9 cellular contexts compared by ENCODE assay signal in genomic region chr2:98935111-98935770, GRCh38. TPM values are rescaled to one million over a fixed set of nuclear protein-coding genes. Genes with fewer than 3 reads are reported as not detected.
DNase-seq lines count a peak whose midpoint lies in the region; ATAC-seq and TF ChIP-seq lines count a peak whose summit lies in the region.
"Had no signal": no experiment of that assay in that cellular context is flagged by ENCODE, and none has a peak within 500 bp of the region (broad histone marks: within the 10 kb centered on the region; RNA-seq: fewer than 3 reads in every experiment).

No MANE protein-coding gene starts in this region.

- H3K27ac ChIP-seq in angular gyrus (ENCODE audit: low read depth, low read length) (peak overlapping the region; percentile 59), lower lobe of right lung (no peak overlapping the region)

- H3K27me3 Mint-ChIP-seq in activated T-cell treated with anti-CD3 and anti-CD28 coated beads, Interleukin-2, amount 50 U/mL, for 72 hours (ENCODE audit: low read depth), result peaks cover 73% of the 10 kb centered on the region
- peaks cover 78% of the 10 kb centered on the region for H3K27me3 Mint-ChIP-seq in type B pancreatic cell

- no peaks in the 10 kb centered on the region for H3K9me3 Mint-ChIP-seq in activated T-cell treated with anti-CD3 and anti-CD28 coated beads, Interleukin-2, amount 50 U/mL, for 72 hours
- no peaks in the 10 kb centered on the region for H3K9me3 Mint-ChIP-seq in type B pancreatic cell

- peaks cover 42% of the 10 kb centered on the region for H3K27me3 ChIP-seq in lower lobe of right lung (ENCODE audit: low read depth)

- no peaks in the 10 kb centered on the region for H3K36me3 ChIP-seq in lower lobe of right lung

- H3K4me3 ChIP-seq in lower lobe of right lung, result peak overlapping the region; percentile 56

- peaks cover 17% of the 10 kb centered on the region for H3K4me1 ChIP-seq in lower lobe of right lung

- H3K9me3 ChIP-seq in lower lobe of right lung, result no peaks in the 10 kb centered on the region

- H3K36me3 Mint-ChIP-seq in activated T-cell treated with anti-CD3 and anti-CD28 coated beads, Interleukin-2, amount 50 U/mL, for 72 hours (ENCODE audit: insufficient read depth in 2 of 2), result no peaks in the 10 kb centered on the region
- H3K36me3 Mint-ChIP-seq in type B pancreatic cell, result no peaks in the 10 kb centered on the region

- peak overlapping the region; percentile 65 to 75 for H3K4me3 Mint-ChIP-seq in activated T-cell treated with anti-CD3 and anti-CD28 coated beads, Interleukin-2, amount 50 U/mL, for 72 hours
- peak overlapping the region; percentile 85 for H3K4me3 Mint-ChIP-seq in type B pancreatic cell

- H3K4me1 Mint-ChIP-seq in activated T-cell treated with anti-CD3 and anti-CD28 coated beads, Interleukin-2, amount 50 U/mL, for 72 hours (ENCODE audit: low read depth), result peaks cover 9% of the 10 kb centered on the region
- peaks cover 4% of the 10 kb centered on the region for H3K4me1 Mint-ChIP-seq in type B pancreatic cell (ENCODE audit: unreplicated experiment)

- no peak overlapping the region for H3K27ac Mint-ChIP-seq in activated T-cell treated with anti-CD3 and anti-CD28 coated beads, Interleukin-2, amount 50 U/mL, for 72 hours
- H3K27ac Mint-ChIP-seq in type B pancreatic cell, result peak overlapping the region; percentile 69

- ATAC-seq in activated T-cell treated with anti-CD3 and anti-CD28 coated beads, Interleukin-2, amount 50 U/mL, for 72 hours (replicated peaks in 1 of 2), result no peak
- peak in 1 of 2 donors; percentile 40 for ATAC-seq in lower lobe of right lung
- ATAC-seq in HG03342 (IDR thresholded peaks at IDR 0.05; ENCODE audit: unreplicated experiment), result no peak
- ATAC-seq in GM19324 (IDR thresholded peaks at IDR 0.05; ENCODE audit: low FRiP score, unreplicated experiment), result no peak

- DNase-seq in activated T-cell treated with anti-CD3 and anti-CD28 coated beads, Interleukin-2, amount 50 U/mL, for 72 hours, result no peak
- no peak for DNase-seq in activated T-cell treated with anti-CD3 and anti-CD28 coated beads, Interleukin-2, amount 50 U/mL, for 1 hour
- no peak for DNase-seq in lower lobe of right lung
- DNase-seq in type B pancreatic cell (ENCODE audit: extremely low spot score, unreplicated experiment), result no peak
- DNase-seq in stimulated activated CD4-positive, alpha-beta T cell treated with anti-CD3 and anti-CD28 coated beads, Interleukin-4, amount 100 ng/mL, for 1 hour, result no peak
- DNase-seq: DND-41 had no signal

- intact Hi-C loops in lower lobe of right lung (cut with DNase I), result no loop called here

- no peak for TF ChIP-seq CTCF in lower lobe of right lung (IDR thresholded peaks at IDR 0.05)
- no peak for TF ChIP-seq CTCF in type B pancreatic cell (conservative IDR thresholded peaks at IDR 0.05)

RNA-seq across cellular contexts. Expression of gene CRACDL, which starts 0.8 kb away (rescaled TPM):
- total RNA-seq in activated T-cell treated with anti-CD3 and anti-CD28 coated beads, Interleukin-2, amount 50 U/mL, for 72 hours, result under 1 TPM; 0.19 to 0.79 TPM
- total RNA-seq in lower lobe of right lung, result 17.8 TPM
- total RNA-seq in type B pancreatic cell (ENCODE audit: low replicate concordance), result 6.2 and 9.6 TPM in 2 replicates
